ENCODE assay signal across 13 cellular contexts in the genomic region with DNA sequence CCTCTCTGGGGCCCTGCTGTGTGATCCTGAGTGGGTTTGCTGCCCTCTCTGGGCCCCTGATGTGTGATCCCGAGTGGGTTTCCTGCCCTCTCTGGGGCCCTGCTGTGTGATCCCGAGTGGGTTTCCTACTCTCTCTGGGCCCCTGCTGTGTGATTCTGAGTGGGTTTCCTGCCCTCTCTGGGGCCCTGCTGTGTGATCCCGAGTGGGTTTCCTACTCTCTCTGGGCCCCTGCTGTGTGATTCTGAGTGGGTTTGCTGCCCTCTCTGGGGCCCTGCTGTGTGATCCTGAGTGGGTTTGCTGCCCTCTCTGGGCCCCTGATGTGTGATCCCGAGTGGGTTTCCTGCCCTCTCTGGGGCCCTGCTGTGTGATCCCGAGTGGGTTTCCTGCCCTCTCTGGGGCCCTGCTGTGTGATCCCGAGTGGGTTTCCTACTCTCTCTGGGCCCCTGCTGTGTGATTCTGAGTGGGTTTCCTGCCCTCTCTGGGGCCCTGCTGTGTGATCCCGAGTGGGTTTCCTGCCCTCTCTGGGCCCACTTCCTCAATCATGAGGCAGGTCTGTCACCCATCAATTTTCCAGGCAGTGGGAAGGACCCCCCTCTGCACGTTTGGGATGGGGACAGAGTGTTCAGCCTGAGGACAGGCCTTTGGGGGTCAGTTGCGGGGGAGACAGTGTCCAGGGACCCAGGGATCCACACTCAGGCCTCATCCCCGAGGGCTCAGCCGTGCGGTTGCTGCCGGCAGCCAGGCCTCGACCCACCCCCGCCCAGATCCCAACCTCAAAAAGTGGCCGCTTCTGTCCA. TPM values are rescaled to one million over a fixed set of nuclear protein-coding genes. Genes with fewer than 3 reads are reported as not detected.
DNase-seq lines count a peak whose midpoint lies in the region; ATAC-seq, FAIRE-seq and TF ChIP-seq lines count a peak whose summit lies in the region.
"Not testable (repeated sequence)": the region's sequence is repeated elsewhere in the genome, so short reads cannot be mapped to it uniquely, and the experiment has no call there.
"Had no signal": no experiment of that assay in that cellular context is flagged by ENCODE, and none has a peak within 500 bp of the region (broad histone marks: within the 10 kb centered on the region; RNA-seq: fewer than 3 reads in every experiment).

No MANE protein-coding gene starts in this region.

- not testable (repeated sequence) for TF ChIP-seq CTCF in AG04449 (IDR thresholded peaks at IDR 0.05; ENCODE audit: insufficient read depth, low read length, missing control alignments); HEK293 (tag by site-specific recombination; IDR thresholded peaks at IDR 0.05); WTC11 (IDR thresholded peaks at IDR 0.05); K562 (IDR thresholded peaks at IDR 0.05 in 2 of 3, conservative IDR thresholded peaks at IDR 0.05 in 1 of 3; ENCODE audit: insufficient read depth in 2 of 3, low read depth in 1 of 3, low read length in 3 of 3); esophagus squamous epithelium (IDR thresholded peaks at IDR 0.05); kidney (IDR thresholded peaks at IDR 0.05; ENCODE audit: borderline replicate concordance, extremely low read depth, insufficient read depth)

- not testable (repeated sequence) for FAIRE-seq in K562 (lab: Jason Lieb, UNC); kidney (lab: Jason Lieb, UNC)

- not testable (repeated sequence) for H3K36me3 Mint-ChIP-seq in WTC11; natural killer cell treated with Interleukin-12 subunit alpha and Interleukin-12 subunit beta and Interleukin-15 and Interleukin-18, amount 100 ng/mL, for 72 hours
- peaks cover 43% of the 10 kb centered on the region for H3K36me3 Mint-ChIP-seq in stimulated activated effector memory CD8-positive, alpha-beta T cell treated with anti-CD3 and anti-CD28 coated beads, Interleukin-12 subunit alpha, Interleukin-12 subunit beta, amount 100 ng/mL, for 72 hours

- not testable (repeated sequence) for H3K4me1 Mint-ChIP-seq in WTC11
- H3K4me1 Mint-ChIP-seq in natural killer cell treated with Interleukin-12 subunit alpha and Interleukin-12 subunit beta and Interleukin-15 and Interleukin-18, amount 100 ng/mL, for 72 hours (ENCODE audit: low read depth in 2 of 2) = peaks cover 11 to 22% of the 10 kb centered on the region in 2 donors
- peaks cover 15% of the 10 kb centered on the region for H3K4me1 Mint-ChIP-seq in stimulated activated effector memory CD8-positive, alpha-beta T cell treated with anti-CD3 and anti-CD28 coated beads, Interleukin-12 subunit alpha, Interleukin-12 subunit beta, amount 100 ng/mL, for 72 hours

- H3K9ac ChIP-seq in K562 (ENCODE audit: insufficient read depth in 1 of 2, low read depth in 2 of 2, low read length in 2 of 2) = peak overlapping the region in 1 of 2 experiments; percentile 90; a peak in 3 of 4 replicates
- H3K9ac ChIP-seq in kidney (ENCODE audit: low read length in 2 of 2) = peak overlapping the region in 1 of 2 donors; percentile 12

- not testable (repeated sequence) for BruUV-seq in K562 (replicated peaks; lab: Mats Ljungman, UMichigan)

- peaks cover 10% of the 10 kb centered on the region for H3K27me3 Mint-ChIP-seq in WTC11 (ENCODE audit: low read depth)
- H3K27me3 Mint-ChIP-seq in natural killer cell treated with Interleukin-12 subunit alpha and Interleukin-12 subunit beta and Interleukin-15 and Interleukin-18, amount 100 ng/mL, for 72 hours = not testable (repeated sequence)

- not testable (repeated sequence) for H3K27me3 ChIP-seq in K562 (ENCODE audit: control insufficient read depth in 2 of 2, insufficient read depth in 2 of 2, low read length in 2 of 2)
- peaks cover 0 to 28% (median 0%) of the 10 kb centered on the region in 4 donors for H3K27me3 ChIP-seq in esophagus squamous epithelium

- CTCF ChIA-PET in AG04449 (lab: Yijun Ruan, JAX) (interaction anchor here (1.2 kb wide), 1 partner anchor 111 kb away, joined by 5 read pairs; no protein-coding TSS in a partner anchor), HEK293 (lab: Yijun Ruan, JAX) (interaction anchor here (0.6 kb wide), 1 partner anchor 330 kb away, joined by 3 read pairs; no protein-coding TSS in a partner anchor), WTC11 (lab: Charles Lee) (interaction anchor here (2.4 kb wide), 1 partner anchor 34 kb away, joined by 13 read pairs; no protein-coding TSS in a partner anchor)
- CTCF ChIA-PET in K562 (lab: Yijun Ruan, JAX; ENCODE audit: low intra/inter-chr PET ratio) = not testable (repeated sequence)

- not testable (repeated sequence) for H3K4me1 ChIP-seq in HEK293 (ENCODE audit: control insufficient read depth, insufficient read depth, low read length); kidney (ENCODE audit: control insufficient read depth in 1 of 2, insufficient read depth in 1 of 2, low read depth in 1 of 2, low read length in 2 of 2)
- H3K4me1 ChIP-seq in K562 (replicated peaks in 1 of 2; ENCODE audit: control insufficient read depth in 2 of 2, insufficient read depth in 2 of 2, low read length in 2 of 2) (peaks cover 0 to 30% of the 10 kb centered on the region in 2 experiments; a peak in 3 of 5 replicates), esophagus squamous epithelium (peaks cover 0 to 19% (median 13%) of the 10 kb centered on the region in 3 donors)

- not testable (repeated sequence) for H3K9me3 Mint-ChIP-seq in WTC11; natural killer cell treated with Interleukin-12 subunit alpha and Interleukin-12 subunit beta and Interleukin-15 and Interleukin-18, amount 100 ng/mL, for 72 hours; stimulated activated effector memory CD8-positive, alpha-beta T cell treated with anti-CD3 and anti-CD28 coated beads, Interleukin-12 subunit alpha, Interleukin-12 subunit beta, amount 100 ng/mL, for 72 hours

- H3K36me3 ChIP-seq in HEK293 (ENCODE audit: control insufficient read depth in 2 of 2, insufficient read depth in 1 of 2, low read length in 2 of 2); K562 (ENCODE audit: control insufficient read depth, insufficient read depth, low read length); esophagus squamous epithelium; kidney (ENCODE audit: control insufficient read depth in 1 of 2, insufficient read depth in 2 of 2, low read length in 2 of 2): not testable (repeated sequence)

- peak overlapping the region; percentile 35 for H3K4me2 ChIP-seq in K562 (ENCODE audit: insufficient read depth, low read length)

- POLR2A ChIA-PET in AG04449 (lab: Yijun Ruan, JAX); WTC11 (lab: Charles Lee): not testable (repeated sequence)
- POLR2A ChIA-PET in HEK293 (lab: Yijun Ruan, JAX) (interaction anchor here (0.6 kb wide), 1 partner anchor 443 kb away, joined by 5 read pairs; no protein-coding TSS in a partner anchor), K562 (lab: Yijun Ruan, JAX) (interaction anchor here (1.1 to 1.4 kb wide), 4 partner anchors 8 to 42 kb away, joined by 3 to 8 read pairs (median 4); no protein-coding TSS in a partner anchor)

- not testable (repeated sequence) for H3K9me1 ChIP-seq in K562 (ENCODE audit: control insufficient read depth, insufficient read depth, low read length)

- peak overlapping the region; percentile 49 for H2AFZ ChIP-seq in K562 (ENCODE audit: low read depth, low read length)

- peak overlapping the region; percentile 67 for H3K4me3 Mint-ChIP-seq in WTC11
- H3K4me3 Mint-ChIP-seq in natural killer cell treated with Interleukin-12 subunit alpha and Interleukin-12 subunit beta and Interleukin-15 and Interleukin-18, amount 100 ng/mL, for 72 hours = peak overlapping the region; percentile 76
- peak overlapping the region; percentile 73 for H3K4me3 Mint-ChIP-seq in stimulated activated effector memory CD8-positive, alpha-beta T cell treated with anti-CD3 and anti-CD28 coated beads, Interleukin-12 subunit alpha, Interleukin-12 subunit beta, amount 100 ng/mL, for 72 hours

- not testable (repeated sequence) for TF ChIP-seq POLR2A in K562 (conservative IDR thresholded peaks at IDR 0.05); esophagus squamous epithelium (IDR thresholded peaks at IDR 0.05)

- not testable (repeated sequence) for TF ChIP-seq EP300 in K562 (IDR thresholded peaks at IDR 0.05; ENCODE audit: low read length)

- H3K4me3 ChIP-seq in AG04449 (ENCODE audit: low read depth, low read length) (peak overlapping the region; percentile 36), K562 (peak overlapping the region; percentile 11; the same call in 1 of the 2 replicates), esophagus squamous epithelium (peak overlapping the region in 3 of 4 donors; percentile 37 to 61 (median 39)), kidney (ENCODE audit: low read length in 2 of 2) (peak overlapping the region; percentile 25 to 29)
- H3K4me3 ChIP-seq in HEK293 (ENCODE audit: low read depth, low read length) = not testable (repeated sequence)

- not testable (repeated sequence) for H3K79me2 ChIP-seq in K562 (ENCODE audit: control insufficient read depth, insufficient read depth, low read length)

- not testable (repeated sequence) for DNase-seq in AG04449 (ENCODE audit: low read depth, low spot score); WTC11 (ENCODE audit: low spot score); K562 (ENCODE audit: extremely low read depth in 1 of 4, low spot score in 3 of 4); esophagus squamous epithelium (lab: John Stamatoyannopoulos, UW); kidney; stimulated activated effector memory CD8-positive, alpha-beta T cell treated with anti-CD3 and anti-CD28 coated beads, Interleukin-12 subunit alpha, Interleukin-12 subunit beta, amount 100 ng/mL, for 72 hours (ENCODE audit: low spot score in 2 of 2)
- peak; percentile 59 for DNase-seq in natural killer cell treated with Interleukin-12 subunit alpha and Interleukin-12 subunit beta and Interleukin-15 and Interleukin-18, amount 100 ng/mL, for 72 hours (ENCODE audit: low spot score)

- in situ Hi-C loops in K562 (cut with MboI) = loop anchor here (5.0 kb wide), 1 partner anchor 106 kb away; no protein-coding TSS in a partner anchor

- not testable (repeated sequence) for H3K9me3 ChIP-seq in HEK293 (ENCODE audit: control insufficient read depth, insufficient read depth, low read depth, low read length); K562 (replicated peaks; ENCODE audit: control insufficient read depth, insufficient read depth, low read depth, low read length); esophagus squamous epithelium; kidney (ENCODE audit: control insufficient read depth in 1 of 2, low read length in 2 of 2)

- not testable (repeated sequence) for H4K20me1 ChIP-seq in K562 (replicated peaks; ENCODE audit: control insufficient read depth, insufficient read depth, low read length)

- ATAC-seq in WTC11 (peak; percentile 12), K562 (peak; percentile 36)
- peak; percentile 44 to 60 for ATAC-seq in natural killer cell treated with Interleukin-12 subunit alpha and Interleukin-12 subunit beta and Interleukin-15 and Interleukin-18, amount 100 ng/mL, for 72 hours
- not testable (repeated sequence) for ATAC-seq in stimulated activated effector memory CD8-positive, alpha-beta T cell treated with anti-CD3 and anti-CD28 coated beads, Interleukin-12 subunit alpha, Interleukin-12 subunit beta, amount 100 ng/mL, for 72 hours

- H3K27ac ChIP-seq in HEK293 (ENCODE audit: extremely low read depth, low read depth, low read length); kidney (ENCODE audit: low read depth in 2 of 2, low read length in 2 of 2): not testable (repeated sequence)
- H3K27ac ChIP-seq in K562 (ENCODE audit: extremely low read depth, low read depth, low read length) (peak overlapping the region; percentile 10; the same call in 1 of the 3 replicates), esophagus squamous epithelium (peak overlapping the region; percentile 12 to 62 (median 38))

- 19% methylated on average over 9 of the region's 16 CpGs for WGBS in K562 (ENCODE audit: insufficient coverage, low coverage, missing lambda C conversion rate)
- 17% methylated on average over 1 of the region's 16 CpGs; no CpG with 5 or more reads in 1 of the 2 donors for WGBS in esophagus squamous epithelium, 2 donors

- intact Hi-C loops in K562 (cut with micrococcal nuclease); kidney (cut with DNase I): not testable (repeated sequence)
- intact Hi-C loops in esophagus squamous epithelium (cut with DNase I) = loop anchor here (10.0 kb wide), 2 partner anchors 113 to 343 kb away; no protein-coding TSS in a partner anchor

- H3K27ac Mint-ChIP-seq in WTC11 = not testable (repeated sequence)
- H3K27ac Mint-ChIP-seq in natural killer cell treated with Interleukin-12 subunit alpha and Interleukin-12 subunit beta and Interleukin-15 and Interleukin-18, amount 100 ng/mL, for 72 hours = peak overlapping the region; percentile 66 to 92
- H3K27ac Mint-ChIP-seq in stimulated activated effector memory CD8-positive, alpha-beta T cell treated with anti-CD3 and anti-CD28 coated beads, Interleukin-12 subunit alpha, Interleukin-12 subunit beta, amount 100 ng/mL, for 72 hours = peak overlapping the region; percentile 85

- TF ChIP-seq RAD21 in K562 (CRISPR knock-in tag; conservative IDR thresholded peaks at IDR 0.05 in 1 of 2, IDR thresholded peaks at IDR 0.05 in 1 of 2) = not testable (repeated sequence)

RNA-seq across cellular contexts. Expression of gene PEAK3, which starts 0.5 kb away (rescaled TPM):
- total RNA-seq in WTC11 (2021) = not detected in 3 replicates
- 0.49 TPM in 1 of 2 replicates, not detected in the other for total RNA-seq in K562 (2011; cell fraction: chromatin; rRNA removed; ENCODE audit: low replicate concordance)
- total RNA-seq in K562 (2011; cell fraction: nucleolus; rRNA removed) = 0.17 TPM in 1 of 2 replicates, not detected in the other
- total RNA-seq in K562 (2011; cell fraction: nucleoplasm; rRNA removed) = not detected in 2 replicates
- total RNA-seq in K562 (2014; rRNA removed) = 0.16 TPM in 1 of 2 replicates, not detected in the other
- total RNA-seq in K562 (2014; rRNA removed; fragmentation: Illumina TruSeq; extraction: Trizol) = not detected in 2 replicates
- total RNA-seq in K562 (2015; rRNA removed; fragmentation: Illumina TruSeq; extraction: Trizol) = not detected in 2 replicates
- total RNA-seq in K562 (2021) = 0.13 and 0.40 TPM in 2 replicates
- 0.03 TPM in 1 of 2 replicates, not detected in the other for polyA plus RNA-seq in K562 (2011; rRNA removed)
- not detected in 2 replicates for polyA plus RNA-seq in K562 (2011; cell fraction: cytosol; rRNA removed)
- 0.10 TPM in 1 of 2 replicates, not detected in the other for polyA plus RNA-seq in K562 (2011; cell fraction: nucleus; rRNA removed)
- polyA plus RNA-seq in K562 (2012) = 0.27 and 0.66 TPM in 2 replicates
- polyA plus RNA-seq in K562 (2014; fragmentation: Illumina TruSeq; extraction: Trizol) = 0.06 TPM in 1 of 2 replicates, not detected in the other
- polyA plus RNA-seq in K562 (2014; fragmentation: Nextera tagmentation; extraction: Ambion mirVana) = not detected
- 0.07 TPM in 1 of 2 replicates, not detected in the other for polyA plus RNA-seq in K562 (2014; rRNA removed)
- polyA minus RNA-seq in K562 (2011; rRNA and poly(A)+ RNA removed) = not detected in 2 replicates
- polyA minus RNA-seq in K562 (2011; cell fraction: cytosol; rRNA and poly(A)+ RNA removed) = not detected in 2 replicates
- 0.11 and 0.13 TPM in 2 replicates for polyA minus RNA-seq in K562 (2011; cell fraction: nucleus; rRNA and poly(A)+ RNA removed)
- total RNA-seq in esophagus squamous epithelium = under 1 TPM in 3 of 4 donors, not detected in 1; 0.32 to 0.40 (median 0.38) TPM
- total RNA-seq in kidney = 2.1 TPM
- polyA plus RNA-seq in kidney (ENCODE audit: insufficient read depth, low read depth, low replicate concordance) = not detected
- 1 to 10 TPM; 2.4 to 8.2 TPM for total RNA-seq in natural killer cell treated with Interleukin-12 subunit alpha and Interleukin-12 subunit beta and Interleukin-15 and Interleukin-18, amount 100 ng/mL, for 72 hours
- total RNA-seq: Calu3 had no signal

RNA-seq across cellular contexts. Expression of gene JSRP1, which starts 25.2 kb away (rescaled TPM):
- total RNA-seq in WTC11 (2021) (0.33 to 1.4 TPM (median 0.73 TPM) in 3 replicates), K562 (2014; rRNA removed) (0.29 TPM in 1 of 2 replicates, not detected in the other), K562 (2014; rRNA removed; fragmentation: Illumina TruSeq; extraction: Trizol) (0.40 and 0.45 TPM in 2 replicates), K562 (2015; rRNA removed; fragmentation: Illumina TruSeq; extraction: Trizol) (0.51 and 0.57 TPM in 2 replicates), K562 (2021) (0.58 and 0.78 TPM in 2 replicates), esophagus squamous epithelium (1 to 10 TPM in 1 of 4 donors, not detected in 3; 1.5 TPM), kidney (5.0 TPM)
- total RNA-seq in K562 (2011; cell fraction: chromatin; rRNA removed; ENCODE audit: low replicate concordance) = 1.7 TPM in 1 of 2 replicates, not detected in the other
- total RNA-seq in K562 (2011; cell fraction: nucleolus; rRNA removed) = 0.92 TPM in 1 of 2 replicates, not detected in the other
- 2.7 TPM in 1 of 2 replicates, not detected in the other for total RNA-seq in K562 (2011; cell fraction: nucleoplasm; rRNA removed)
- polyA plus RNA-seq in K562 (2011; rRNA removed) (not detected in 2 replicates), K562 (2014; fragmentation: Illumina TruSeq; extraction: Trizol) (not detected in 2 replicates), K562 (2014; fragmentation: Nextera tagmentation; extraction: Ambion mirVana) (under 1 TPM in 1 of 2 experiments, not detected in 1; 0.08 TPM), K562 (2014; rRNA removed) (1.2 and 2.1 TPM in 2 replicates), kidney (ENCODE audit: insufficient read depth, low read depth, low replicate concordance) (0.37 TPM)
- 0.09 TPM in 1 of 2 replicates, not detected in the other for polyA plus RNA-seq in K562 (2011; cell fraction: cytosol; rRNA removed)
- 0.58 TPM in 1 of 2 replicates, not detected in the other for polyA plus RNA-seq in K562 (2011; cell fraction: nucleus; rRNA removed)
- polyA plus RNA-seq in K562 (2012) = 2.3 and 2.7 TPM in 2 replicates
- 0.63 TPM in 1 of 2 replicates, not detected in the other for polyA minus RNA-seq in K562 (2011; rRNA and poly(A)+ RNA removed)
- polyA minus RNA-seq in K562 (2011; cell fraction: cytosol; rRNA and poly(A)+ RNA removed) = not detected in 2 replicates
- 1.00 TPM in 1 of 2 replicates, not detected in the other for polyA minus RNA-seq in K562 (2011; cell fraction: nucleus; rRNA and poly(A)+ RNA removed)
- under 1 TPM in 1 of 2 donors, not detected in 1; 0.73 TPM for total RNA-seq in natural killer cell treated with Interleukin-12 subunit alpha and Interleukin-12 subunit beta and Interleukin-15 and Interleukin-18, amount 100 ng/mL, for 72 hours
- total RNA-seq: A172, posterior vena cava had no signal

RNA-seq across cellular contexts. Expression of gene LINGO3, which starts 26.5 kb away (rescaled TPM):
- total RNA-seq in WTC11 (2021) (2.0 to 2.9 TPM (median 2.8 TPM) in 3 replicates), K562 (2014; rRNA removed) (0.05 TPM in 1 of 2 replicates, not detected in the other), K562 (2014; rRNA removed; fragmentation: Illumina TruSeq; extraction: Trizol) (not detected in 2 replicates), K562 (2015; rRNA removed; fragmentation: Illumina TruSeq; extraction: Trizol) (not detected in 2 replicates), K562 (2021) (not detected in 2 replicates), esophagus squamous epithelium (under 1 TPM in 1 of 4 donors, not detected in 3; 0.09 TPM), kidney (0.09 TPM)
- not detected in 2 replicates for total RNA-seq in K562 (2011; cell fraction: chromatin; rRNA removed; ENCODE audit: low replicate concordance)
- total RNA-seq in K562 (2011; cell fraction: nucleolus; rRNA removed) = not detected in 2 replicates
- total RNA-seq in K562 (2011; cell fraction: nucleoplasm; rRNA removed) = not detected in 2 replicates
- polyA plus RNA-seq in K562 (2011; rRNA removed) (0.03 and 0.07 TPM in 2 replicates), K562 (2014; fragmentation: Illumina TruSeq; extraction: Trizol) (not detected in 2 replicates), K562 (2014; fragmentation: Nextera tagmentation; extraction: Ambion mirVana) (under 1 TPM in 1 of 2 experiments, not detected in 1; 0.03 TPM), K562 (2014; rRNA removed) (not detected in 2 replicates), kidney (ENCODE audit: insufficient read depth, low read depth, low replicate concordance) (not detected)
- 0.06 and 0.07 TPM in 2 replicates for polyA plus RNA-seq in K562 (2011; cell fraction: cytosol; rRNA removed)
- polyA plus RNA-seq in K562 (2011; cell fraction: nucleus; rRNA removed) = not detected in 2 replicates
- polyA plus RNA-seq in K562 (2012) = 0.47 and 1.6 TPM in 2 replicates
- polyA minus RNA-seq in K562 (2011; rRNA and poly(A)+ RNA removed) = not detected in 2 replicates
- polyA minus RNA-seq in K562 (2011; cell fraction: cytosol; rRNA and poly(A)+ RNA removed) = not detected in 2 replicates
- not detected in 2 replicates for polyA minus RNA-seq in K562 (2011; cell fraction: nucleus; rRNA and poly(A)+ RNA removed)
- total RNA-seq in natural killer cell treated with Interleukin-12 subunit alpha and Interleukin-12 subunit beta and Interleukin-15 and Interleukin-18, amount 100 ng/mL, for 72 hours = under 1 TPM; 0.20 to 0.21 TPM
- total RNA-seq: A172, Calu3, left colon had no signal
- polyA plus RNA-seq: adrenal gland had no signal

RNA-seq across cellular contexts. Expression of gene AMH, which starts 32.3 kb away (rescaled TPM):
- total RNA-seq in WTC11 (2021) (4.7 to 11.2 TPM (median 5.2 TPM) in 3 replicates), K562 (2014; rRNA removed) (9.4 and 10.7 TPM in 2 replicates), K562 (2014; rRNA removed; fragmentation: Illumina TruSeq; extraction: Trizol) (0.13 and 0.29 TPM in 2 replicates), K562 (2015; rRNA removed; fragmentation: Illumina TruSeq; extraction: Trizol) (2.6 and 3.5 TPM in 2 replicates), K562 (2021) (22.2 and 27.4 TPM in 2 replicates), esophagus squamous epithelium (1 to 10 TPM in 1 of 4 donors, under 1 TPM in 2, not detected in 1; 0.76 to 1.1 (median 0.88) TPM), kidney (1.0 TPM)
- total RNA-seq in K562 (2011; cell fraction: chromatin; rRNA removed; ENCODE audit: low replicate concordance) = 14.5 and 62.7 TPM in 2 replicates
- 48.8 and 60.2 TPM in 2 replicates for total RNA-seq in K562 (2011; cell fraction: nucleolus; rRNA removed)
- total RNA-seq in K562 (2011; cell fraction: nucleoplasm; rRNA removed) = 25.7 and 35.6 TPM in 2 replicates
- polyA plus RNA-seq in K562 (2011; rRNA removed) (1.7 and 3.6 TPM in 2 replicates), K562 (2014; fragmentation: Illumina TruSeq; extraction: Trizol) (1.5 and 4.0 TPM in 2 replicates), K562 (2014; fragmentation: Nextera tagmentation; extraction: Ambion mirVana) (not detected), K562 (2014; rRNA removed) (19.2 and 23.6 TPM in 2 replicates), kidney (ENCODE audit: insufficient read depth, low read depth, low replicate concordance) (0.60 TPM)
- polyA plus RNA-seq in K562 (2011; cell fraction: cytosol; rRNA removed) = 2.2 and 9.1 TPM in 2 replicates
- polyA plus RNA-seq in K562 (2011; cell fraction: nucleus; rRNA removed) = 52.0 and 130 TPM in 2 replicates
- 14.9 and 33.7 TPM in 2 replicates for polyA plus RNA-seq in K562 (2012)
- 0.09 and 0.18 TPM in 2 replicates for polyA minus RNA-seq in K562 (2011; rRNA and poly(A)+ RNA removed)
- 2.0 and 3.7 TPM in 2 replicates for polyA minus RNA-seq in K562 (2011; cell fraction: cytosol; rRNA and poly(A)+ RNA removed)
- polyA minus RNA-seq in K562 (2011; cell fraction: nucleus; rRNA and poly(A)+ RNA removed) = 5.4 and 8.2 TPM in 2 replicates
- 1 to 10 TPM; 2.8 to 3.5 TPM for total RNA-seq in natural killer cell treated with Interleukin-12 subunit alpha and Interleukin-12 subunit beta and Interleukin-15 and Interleukin-18, amount 100 ng/mL, for 72 hours

RNA-seq across cellular contexts. Expression of gene SF3A2, which starts 44.8 kb away (rescaled TPM):
- total RNA-seq in WTC11 (2021) (167 to 184 TPM (median 169 TPM) in 3 replicates), K562 (2014; rRNA removed) (50.3 and 111 TPM in 2 replicates), K562 (2014; rRNA removed; fragmentation: Illumina TruSeq; extraction: Trizol) (4.5 and 5.8 TPM in 2 replicates), K562 (2015; rRNA removed; fragmentation: Illumina TruSeq; extraction: Trizol) (22.8 and 30.6 TPM in 2 replicates), K562 (2021) (181 and 194 TPM in 2 replicates), esophagus squamous epithelium (10 to 100 TPM; 19.3 to 39.7 (median 31.3) TPM), kidney (64.1 TPM)
- total RNA-seq in K562 (2011; cell fraction: chromatin; rRNA removed; ENCODE audit: low replicate concordance) = 112 and 366 TPM in 2 replicates
- 303 and 373 TPM in 2 replicates for total RNA-seq in K562 (2011; cell fraction: nucleolus; rRNA removed)
- 182 TPM in 2 replicates for total RNA-seq in K562 (2011; cell fraction: nucleoplasm; rRNA removed)
- polyA plus RNA-seq in K562 (2011; rRNA removed) (7.9 and 21.0 TPM in 2 replicates), K562 (2014; fragmentation: Illumina TruSeq; extraction: Trizol) (44.6 and 119 TPM in 2 replicates), K562 (2014; fragmentation: Nextera tagmentation; extraction: Ambion mirVana) (under 1 TPM; 0.17 to 0.35 TPM), K562 (2014; rRNA removed) (45.9 and 46.7 TPM in 2 replicates), kidney (ENCODE audit: insufficient read depth, low read depth, low replicate concordance) (25.7 TPM)
- 11.3 and 12.6 TPM in 2 replicates for polyA plus RNA-seq in K562 (2011; cell fraction: cytosol; rRNA removed)
- 164 and 237 TPM in 2 replicates for polyA plus RNA-seq in K562 (2011; cell fraction: nucleus; rRNA removed)
- 142 and 173 TPM in 2 replicates for polyA plus RNA-seq in K562 (2012)
- polyA minus RNA-seq in K562 (2011; rRNA and poly(A)+ RNA removed) = 8.5 and 10.2 TPM in 2 replicates
- 49.6 and 76.1 TPM in 2 replicates for polyA minus RNA-seq in K562 (2011; cell fraction: cytosol; rRNA and poly(A)+ RNA removed)
- polyA minus RNA-seq in K562 (2011; cell fraction: nucleus; rRNA and poly(A)+ RNA removed) = 127 and 137 TPM in 2 replicates
- 100 to 1,000 TPM in 1 of 2 donors, 10 to 100 TPM in 1; 99.2 to 192 TPM for total RNA-seq in natural killer cell treated with Interleukin-12 subunit alpha and Interleukin-12 subunit beta and Interleukin-15 and Interleukin-18, amount 100 ng/mL, for 72 hours
